ENCODE assay signal across 22 cellular contexts in genomic region chr11:22516136-22516535, GRCh38.
"Had no signal": no experiment of that assay in that cellular context is flagged by ENCODE, and none has a peak within 500 bp of the region (broad histone marks: within the 10 kb centered on the region; RNA-seq: fewer than 3 reads in every experiment).

No MANE protein-coding gene starts in this region.

- H3K4me1 ChIP-seq: heart right ventricle, tibial artery, upper lobe of left lung, uterus had no signal

- H3K36me3 Mint-ChIP-seq: natural killer cell; stimulated activated effector memory CD8-positive, alpha-beta T cell treated with anti-CD3 and anti-CD28 coated beads, Interleukin-12 subunit alpha, Interleukin-12 subunit beta, amount 100 ng/mL, for 72 hours had no signal

- ATAC-seq: esophagus mucosa; heart right ventricle; left lobe of liver; natural killer cell; right cardiac atrium; stimulated activated effector memory CD8-positive, alpha-beta T cell treated with anti-CD3 and anti-CD28 coated beads, Interleukin-12 subunit alpha, Interleukin-12 subunit beta, amount 100 ng/mL, for 72 hours; stimulated activated naive CD8-positive, alpha-beta T cell treated with anti-CD3 and anti-CD28 coated beads, Interleukin-15, Interleukin-2, amounts not matched to agents 100 U/mL and 50 U/mL, for 24 hours had no signal

- H3K36me3 ChIP-seq: heart right ventricle, ovary, tibial artery, upper lobe of left lung, uterus had no signal

- H3K9me3 ChIP-seq: heart right ventricle, ovary, tibial artery, upper lobe of left lung, uterus had no signal

- H3K4me2 ChIP-seq: smooth muscle cell had no signal

- H3K9me3 Mint-ChIP-seq: natural killer cell; neural crest cell; stimulated activated effector memory CD8-positive, alpha-beta T cell treated with anti-CD3 and anti-CD28 coated beads, Interleukin-12 subunit alpha, Interleukin-12 subunit beta, amount 100 ng/mL, for 72 hours had no signal

- H3K27me3 ChIP-seq: ovary, tibial artery, upper lobe of left lung, uterus had no signal

- DNase-seq: cortex of kidney; dorsolateral prefrontal cortex; effector CD8-positive, alpha-beta T cell; heart right ventricle; hypothalamus; islet precursor cell; mammary epithelial cell; natural killer cell; nucleus accumbens; ovary; right cardiac atrium; stimulated activated CD4-positive, alpha-beta T cell treated with anti-CD3 and anti-CD28 coated beads, Interleukin-2, amount 100 ng/mL, for 48 hours; stimulated activated CD8-positive, alpha-beta memory T cell treated with anti-CD3 and anti-CD28 coated beads, Interleukin-4, amount 100 ng/mL, for 48 hours; stimulated activated naive CD8-positive, alpha-beta T cell treated with anti-CD3 and anti-CD28 coated beads, Interleukin-15, Interleukin-2, amounts not matched to agents 100 U/mL and 50 U/mL, for 24 hours; tibial artery; upper lobe of left lung; uterus had no signal

- H3K4me3 Mint-ChIP-seq: natural killer cell; neural crest cell; stimulated activated effector memory CD8-positive, alpha-beta T cell treated with anti-CD3 and anti-CD28 coated beads, Interleukin-12 subunit alpha, Interleukin-12 subunit beta, amount 100 ng/mL, for 72 hours had no signal

- H3K4me1 Mint-ChIP-seq: natural killer cell; stimulated activated effector memory CD8-positive, alpha-beta T cell treated with anti-CD3 and anti-CD28 coated beads, Interleukin-12 subunit alpha, Interleukin-12 subunit beta, amount 100 ng/mL, for 72 hours had no signal

- H3K27ac Mint-ChIP-seq: natural killer cell; stimulated activated effector memory CD8-positive, alpha-beta T cell treated with anti-CD3 and anti-CD28 coated beads, Interleukin-12 subunit alpha, Interleukin-12 subunit beta, amount 100 ng/mL, for 72 hours had no signal

- H3K4me3 ChIP-seq: dorsolateral prefrontal cortex, heart right ventricle, ovary, smooth muscle cell, tibial artery, upper lobe of left lung, uterus had no signal

- H3K27ac ChIP-seq: dorsolateral prefrontal cortex, heart right ventricle, ovary, tibial artery, upper lobe of left lung, uterus had no signal
